23 cellular contexts compared by ENCODE assay signal in genomic region chr1:109896681-109897080, GRCh38. TPM values are rescaled to one million over a fixed set of nuclear protein-coding genes. Genes with fewer than 3 reads are reported as not detected.
DNase-seq lines count a peak whose midpoint lies in the region; ATAC-seq and TF ChIP-seq lines count a peak whose summit lies in the region.
"Had no signal": no experiment of that assay in that cellular context is flagged by ENCODE, and none has a peak within 500 bp of the region (broad histone marks: within the 10 kb centered on the region; RNA-seq: fewer than 3 reads in every experiment).

No MANE protein-coding gene starts in this region.

- intact Hi-C loops in heart right ventricle (cut with DNase I): loop anchor here in 1 of 10 donors (5.0 kb wide), 1 partner anchor 44 kb away; no protein-coding TSS in a partner anchor
- intact Hi-C loops in left cardiac atrium (cut with DNase I): loop anchor here in 1 of 2 donors (10.0 kb wide), 1 partner anchor 102 kb away; no protein-coding TSS in a partner anchor
- intact Hi-C loops in lower lobe of right lung (cut with DNase I): no loop called here

- no peak overlapping the region for H3K9ac ChIP-seq in subcutaneous abdominal adipose tissue (ENCODE audit: low read length in 5 of 5)

- TF ChIP-seq POLR2A in suprapubic skin (IDR thresholded peaks at IDR 0.05): no peak

- H3K4me1 ChIP-seq in heart right ventricle (peaks cover 5 to 91% (median 62%) of the 10 kb centered on the region in 9 donors), SJSA1 (replicated peaks) (peaks cover 47% of the 10 kb centered on the region), lower lobe of right lung (peaks cover 68% of the 10 kb centered on the region), subcutaneous abdominal adipose tissue (ENCODE audit: control insufficient read depth in 5 of 5, insufficient read depth in 5 of 5, low read length in 5 of 5) (peaks cover 13 to 63% (median 37%) of the 10 kb centered on the region in 5 donors), suprapubic skin (peaks cover 28% of the 10 kb centered on the region)
- H3K4me1 ChIP-seq: HAP-1, prostate gland had no signal

- WGBS in heart right ventricle, 2 donors: 70 to 76% methylated on average over 8 of the region's 8 CpGs
- WGBS in suprapubic skin: 62% methylated on average over 8 of the region's 8 CpGs

- no peak for DNase-seq in heart right ventricle
- no peak for DNase-seq in left cardiac atrium
- no peak for DNase-seq in SJSA1 (ENCODE audit: low read depth in 1 of 2, low spot score in 2 of 2)
- DNase-seq in lower lobe of right lung: no peak
- no peak for DNase-seq in NCI-H1417 (lab: John Stamatoyannopoulos, UW)
- DNase-seq in suprapubic skin (ENCODE audit: low spot score in 2 of 2): no peak
- no peak for DNase-seq in COLO829 (ENCODE audit: low spot score)
- DNase-seq: activated CD4-positive, alpha-beta T cell treated with anti-CD3 and anti-CD28 coated beads for 48 hours; activated gamma-delta T cell treated with Interleukin-2 at 50 U/mL for 16 hours; activated T-cell treated with anti-CD3 and anti-CD28 coated beads, Interleukin-2, amount 50 U/mL, for 1 hour; mammary epithelial cell; NCI-H1436; NCI-H2081 treated with DMSO at 0.1 percent for 48 hours; NCI-H345; NCI-H774; stimulated activated naive CD4-positive, alpha-beta T cell treated with Interleukin-2 at 50 U/mL for 16 hours; thyroid gland had no signal

- H3K27ac ChIP-seq in heart right ventricle (peak overlapping the region in 9 of 10 donors; percentile 61 to 85 (median 72)), SJSA1 (peak overlapping the region; percentile 79), lower lobe of right lung (peak overlapping the region; percentile 60), subcutaneous abdominal adipose tissue (ENCODE audit: low read depth, low read length) (peak overlapping the region; percentile 75), suprapubic skin (no peak overlapping the region)
- H3K27ac ChIP-seq: prostate gland, RWPE1, SK-N-MC, VCaP had no signal

- TF ChIP-seq EP300 in suprapubic skin (IDR thresholded peaks at IDR 0.05): no peak

- H3K9me3 ChIP-seq in heart right ventricle: no peaks in the 10 kb centered on the region
- no peaks in the 10 kb centered on the region for H3K9me3 ChIP-seq in SJSA1 (replicated peaks)
- no peaks in the 10 kb centered on the region for H3K9me3 ChIP-seq in lower lobe of right lung
- no peaks in the 10 kb centered on the region for H3K9me3 ChIP-seq in subcutaneous abdominal adipose tissue (ENCODE audit: control insufficient read depth in 5 of 5, low read length in 5 of 5)
- H3K9me3 ChIP-seq in suprapubic skin: no peaks in the 10 kb centered on the region
- H3K9me3 ChIP-seq: HAP-1, prostate gland, thyroid gland had no signal

- H3K27me3 ChIP-seq in heart right ventricle (no peaks in the 10 kb centered on the region), SJSA1 (replicated peaks) (no peaks in the 10 kb centered on the region), lower lobe of right lung (ENCODE audit: low read depth) (no peaks in the 10 kb centered on the region), subcutaneous abdominal adipose tissue (ENCODE audit: control insufficient read depth in 5 of 5, insufficient read depth in 4 of 5, low read length in 5 of 5) (peaks cover 0 to 4% (median 0%) of the 10 kb centered on the region in 5 donors), suprapubic skin (no peaks in the 10 kb centered on the region)
- H3K27me3 ChIP-seq: thyroid gland had no signal

- TF ChIP-seq CTCF in heart right ventricle (IDR thresholded peaks at IDR 0.05) (no peak), lower lobe of right lung (IDR thresholded peaks at IDR 0.05) (no peak), suprapubic skin (IDR thresholded peaks at IDR 0.05) (no peak)

- ATAC-seq in heart right ventricle: peak in 2 of 8 donors; percentile 20 to 22
- no peak for ATAC-seq in left cardiac atrium
- no peak for ATAC-seq in lower lobe of right lung

- H3K4me3 ChIP-seq in heart right ventricle (no peak overlapping the region), SJSA1 (no peak overlapping the region), lower lobe of right lung (no peak overlapping the region), subcutaneous abdominal adipose tissue (ENCODE audit: low read depth in 1 of 5, low read length in 5 of 5) (no peak overlapping the region), suprapubic skin (no peak overlapping the region)
- H3K4me3 ChIP-seq: HAP-1, prostate gland, SK-N-MC, thyroid gland had no signal

- no peaks in the 10 kb centered on the region for H3K36me3 ChIP-seq in heart right ventricle
- H3K36me3 ChIP-seq in SJSA1: no peaks in the 10 kb centered on the region
- H3K36me3 ChIP-seq in lower lobe of right lung: no peaks in the 10 kb centered on the region
- H3K36me3 ChIP-seq in subcutaneous abdominal adipose tissue (ENCODE audit: control insufficient read depth in 5 of 5, insufficient read depth in 5 of 5, low read length in 5 of 5): no peaks in the 10 kb centered on the region
- no peaks in the 10 kb centered on the region for H3K36me3 ChIP-seq in suprapubic skin
- H3K36me3 ChIP-seq: HAP-1, prostate gland, thyroid gland had no signal

RNA-seq across cellular contexts. Expression of gene CSF1, which starts 14.0 kb away (rescaled TPM):
- total RNA-seq in heart right ventricle (10 to 100 TPM in 6 of 10 donors, 1 to 10 TPM in 4; 6.3 to 26.2 (median 12.3) TPM), left cardiac atrium (10 to 100 TPM; 30.8 to 44.1 TPM), lower lobe of right lung (64.3 TPM), suprapubic skin (10 to 100 TPM; 12.6 to 39.1 (median 17.5) TPM)
- 10 to 100 TPM; 11.5 to 15.1 TPM for polyA plus RNA-seq in heart right ventricle
- total RNA-seq in SJSA1 (2014; rRNA removed; shearing (Covaris generic)): 43.8 and 68.9 TPM in 2 replicates
